ENCODE assay signal across 9 cellular contexts in the genomic region with DNA sequence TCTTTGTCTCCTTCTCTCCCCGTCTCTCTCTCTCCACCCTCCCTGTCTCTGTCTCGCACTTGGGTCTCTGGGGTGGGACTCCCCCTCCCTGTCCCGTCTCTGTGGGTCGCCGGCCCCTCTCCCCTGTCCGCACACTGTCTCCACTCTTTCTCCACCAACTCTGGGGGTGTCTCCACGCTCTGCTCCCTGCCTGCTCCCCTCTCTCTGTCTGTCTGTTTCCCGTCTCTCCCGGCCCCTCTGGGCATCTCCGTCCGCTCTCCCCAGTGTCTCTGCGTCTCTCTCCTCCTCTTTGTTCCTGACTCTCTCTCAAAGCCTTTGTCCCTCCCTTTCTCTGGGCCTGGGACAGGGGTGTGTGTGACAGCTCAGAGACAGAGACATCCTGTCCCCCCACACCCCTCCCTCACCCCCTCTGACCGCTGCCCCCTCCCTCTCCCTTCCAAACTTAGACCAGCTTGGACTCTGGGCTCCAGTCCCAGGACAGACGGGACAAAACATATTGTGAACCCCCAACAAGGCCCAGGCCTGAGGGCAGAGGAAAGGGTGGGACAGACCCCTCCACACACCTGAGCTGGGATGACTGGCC. TPM values are rescaled to one million over a fixed set of nuclear protein-coding genes. Genes with fewer than 3 reads are reported as not detected.
A peak's percentile ranks its signal among the peaks of the same experiment; 100 is the strongest.
DNase-seq lines count a peak whose midpoint lies in the region; ATAC-seq lines count a peak whose summit lies in the region.
"Had no signal": no experiment of that assay in that cellular context is flagged by ENCODE, and none has a peak within 500 bp of the region (broad histone marks: within the 10 kb centered on the region; RNA-seq: fewer than 3 reads in every experiment).

No MANE protein-coding gene starts in this region.

- H3K36me3 ChIP-seq in Karpas-422 (ENCODE audit: insufficient read depth, low read length), result no peaks in the 10 kb centered on the region

- no peaks in the 10 kb centered on the region for H3K9me2 ChIP-seq in Karpas-422 (replicated peaks; ENCODE audit: insufficient read depth, low read length)

- intact Hi-C loops in Right ventricle myocardium inferior (cut with DNase I) (loop anchor here (1.0 to 5.0 kb wide), 2 partner anchors 36 to 55 kb away; a partner anchor contains a TSS), cardiac septum (cut with DNase I) (loop anchor here (1.0 to 5.0 kb wide), 2 partner anchors 18 to 36 kb away; a partner anchor contains a TSS)

- no peak overlapping the region for H3K9ac ChIP-seq in Karpas-422 (ENCODE audit: low read length)

- DNase-seq in Right ventricle myocardium inferior (ENCODE audit: missing footprints) (no peak), cardiac septum (ENCODE audit: low spot score) (no peak), Karpas-422 (no peak)
- DNase-seq: activated CD4-positive, alpha-beta memory T cell treated with anti-CD3 and anti-CD28 coated beads for 36 hours; DND-41; dorsolateral prefrontal cortex; NCI-H187 had no signal

- ATAC-seq in Right ventricle myocardium inferior (peak; percentile 89), GM21576 (IDR thresholded peaks at IDR 0.05; ENCODE audit: unreplicated experiment) (no peak)

- no peaks in the 10 kb centered on the region for H3K9me3 ChIP-seq in Karpas-422 (ENCODE audit: low read length)

- H3K4me3 ChIP-seq in Karpas-422 (ENCODE audit: low read length), result no peak overlapping the region
- H3K4me3 ChIP-seq: dorsolateral prefrontal cortex had no signal

- H3K4me1 ChIP-seq in Karpas-422 (ENCODE audit: low read length), result no peaks in the 10 kb centered on the region

- no peak overlapping the region for H3K4me2 ChIP-seq in Karpas-422 (ENCODE audit: low read depth, low read length, poor library complexity, severe bottlenecking)

- H2AFZ ChIP-seq in Karpas-422 (ENCODE audit: low read length), result no peak overlapping the region

- H3K27ac ChIP-seq in Karpas-422 (ENCODE audit: low read length), result no peak overlapping the region
- H3K27ac ChIP-seq: dorsolateral prefrontal cortex had no signal

- no peaks in the 10 kb centered on the region for H3K79me2 ChIP-seq in Karpas-422 (ENCODE audit: low read length)

- no peaks in the 10 kb centered on the region for H4K20me1 ChIP-seq in Karpas-422 (ENCODE audit: insufficient read depth, low read depth, low read length)

- no peaks in the 10 kb centered on the region for H3K27me3 ChIP-seq in Karpas-422 (ENCODE audit: low read length)

RNA-seq across cellular contexts. Expression of a gene that starts 0.7 kb away (rescaled TPM):
- 17.6 TPM for total RNA-seq in Right ventricle myocardium inferior
- total RNA-seq in cardiac septum, result 6.7 TPM
- total RNA-seq in Karpas-422 (2014; rRNA removed; shearing (Covaris generic); ENCODE audit: low replicate concordance), result not detected in 2 replicates
- total RNA-seq: activated CD4-positive, alpha-beta memory T cell treated with anti-CD3 and anti-CD28 coated beads for 36 hours had no signal

RNA-seq across cellular contexts. Expression of a gene that starts 9.1 kb away (rescaled TPM):
- total RNA-seq in Right ventricle myocardium inferior (12.7 TPM), cardiac septum (2.0 TPM)
- total RNA-seq in Karpas-422 (2014; rRNA removed; shearing (Covaris generic); ENCODE audit: low replicate concordance), result not detected in 2 replicates
- total RNA-seq: activated CD4-positive, alpha-beta memory T cell treated with anti-CD3 and anti-CD28 coated beads for 36 hours; dorsolateral prefrontal cortex; mucosa of gallbladder had no signal

RNA-seq across cellular contexts. Expression of a gene that starts 34.6 kb away (rescaled TPM):
- total RNA-seq in Right ventricle myocardium inferior (13.1 TPM), cardiac septum (12.2 TPM)
- total RNA-seq in Karpas-422 (2014; rRNA removed; shearing (Covaris generic); ENCODE audit: low replicate concordance), result 5.0 and 8.5 TPM in 2 replicates

RNA-seq across cellular contexts. Expression of a gene that starts 53.3 kb away (rescaled TPM):
- total RNA-seq in Right ventricle myocardium inferior, result 14.8 TPM
- total RNA-seq in cardiac septum, result 19.4 TPM
- 6.4 and 12.2 TPM in 2 replicates for total RNA-seq in Karpas-422 (2014; rRNA removed; shearing (Covaris generic); ENCODE audit: low replicate concordance)

RNA-seq across cellular contexts. Expression of a gene that starts 54.1 kb away (rescaled TPM):
- 16.9 TPM for total RNA-seq in Right ventricle myocardium inferior
- total RNA-seq in cardiac septum, result 13.7 TPM
- 8.4 and 20.3 TPM in 2 replicates for total RNA-seq in Karpas-422 (2014; rRNA removed; shearing (Covaris generic); ENCODE audit: low replicate concordance)
